Comparison of ENCODE assay signal across 10 cellular contexts in genomic region chr1:44676484-44677200, GRCh38. TPM values are rescaled to one million over a fixed set of nuclear protein-coding genes. Genes with fewer than 3 reads are reported as not detected.
DNase-seq lines count a peak whose midpoint lies in the region; ATAC-seq, FAIRE-seq and TF ChIP-seq lines count a peak whose summit lies in the region.
"Had no signal": no experiment of that assay in that cellular context is flagged by ENCODE, and none has a peak within 500 bp of the region (broad histone marks: within the 10 kb centered on the region; RNA-seq: fewer than 3 reads in every experiment).

No MANE protein-coding gene starts in this region.

- H3K27ac ChIP-seq in right atrium auricular region: peak overlapping the region; percentile 10 to 72

- H3K4me3 ChIP-seq in right atrium auricular region: no peak overlapping the region

- no peak for FAIRE-seq in D721Med (lab: Jason Lieb, UNC)

- in situ Hi-C loops in SK-MEL-5 (cut with HindIII; ENCODE audit: low pct_unique_long_range_greater_than_20kb, low sequenced_read_pairs): no loop called here

- H3K4me1 ChIP-seq in right atrium auricular region: peaks cover 0 to 51% of the 10 kb centered on the region in 2 donors

- no peak for TF ChIP-seq CTCF in right atrium auricular region (IDR thresholded peaks at IDR 0.05)
- TF ChIP-seq CTCF in D721Med (IDR thresholded peaks at IDR 0.05; ENCODE audit: insufficient read depth, missing control alignments): no peak

- H3K36me3 ChIP-seq in right atrium auricular region: no peaks in the 10 kb centered on the region

- ATAC-seq in Right ventricle myocardium superior (ENCODE audit: poor library complexity): no peak

- no peaks in the 10 kb centered on the region for H3K27me3 ChIP-seq in right atrium auricular region

- intact Hi-C loops in Right ventricle myocardium superior (cut with DNase I): no loop called here

- no peak for DNase-seq in right atrium auricular region (ENCODE audit: low spot score)
- DNase-seq in Right ventricle myocardium superior: no peak
- DNase-seq in SK-MEL-5 (ENCODE audit: low read depth, low spot score): peak; percentile 23
- peak; percentile 88 for DNase-seq in iris pigment epithelial cell (ENCODE audit: low read depth)
- no peak for DNase-seq in D721Med (ENCODE audit: insufficient read length, low spot score)
- no peak for DNase-seq in DMS 273 treated with DMSO at 0.1 percent for 48 hours (lab: John Stamatoyannopoulos, UW)
- DNase-seq in DMS114 treated with DMSO at 0.1 percent for 48 hours (lab: John Stamatoyannopoulos, UW; ENCODE audit: unreplicated experiment): no peak
- no peak for DNase-seq in erythroblast (lab: John Stamatoyannopoulos, UW)
- DNase-seq: activated gamma-delta T cell had no signal

- no peak for TF ChIP-seq POLR2A in erythroblast (IDR thresholded peaks at IDR 0.05; ENCODE audit: low read length)

- no peaks in the 10 kb centered on the region for H3K9me3 ChIP-seq in right atrium auricular region

RNA-seq across cellular contexts. Expression of gene ARMH1, which starts 2.1 kb away (rescaled TPM):
- total RNA-seq in right atrium auricular region: 1 to 10 TPM in 1 of 2 donors, under 1 TPM in 1; 0.19 to 5.2 TPM
- total RNA-seq in Right ventricle myocardium superior: 0.83 TPM
- 0.24 TPM in 1 of 2 replicates, not detected in the other for total RNA-seq in SK-MEL-5 (2014; rRNA removed; shearing (Covaris generic))
- not detected in 2 replicates for polyA plus RNA-seq in SK-MEL-5 (2015; cell fraction: cytosol; rRNA removed)
- polyA plus RNA-seq in SK-MEL-5 (2015; cell fraction: nucleus; rRNA removed): 0.43 and 5.8 TPM in 2 replicates

RNA-seq across cellular contexts. Expression of gene TMEM53, which starts 2.4 kb away (rescaled TPM):
- total RNA-seq in right atrium auricular region (10 to 100 TPM in 1 of 2 donors, 1 to 10 TPM in 1; 8.3 to 13.1 TPM), Right ventricle myocardium superior (8.1 TPM)
- total RNA-seq in SK-MEL-5 (2014; rRNA removed; shearing (Covaris generic)): 18.0 and 20.0 TPM in 2 replicates
- 24.3 and 25.4 TPM in 2 replicates for polyA plus RNA-seq in SK-MEL-5 (2015; cell fraction: cytosol; rRNA removed)
- 10.3 and 12.4 TPM in 2 replicates for polyA plus RNA-seq in SK-MEL-5 (2015; cell fraction: nucleus; rRNA removed)

RNA-seq across cellular contexts. Expression of gene RNU5D-1, which starts 54.3 kb away (rescaled TPM):
- total RNA-seq in right atrium auricular region (not detected), Right ventricle myocardium superior (not detected)
- total RNA-seq in SK-MEL-5 (2014; rRNA removed; shearing (Covaris generic)): not detected in 2 replicates
- polyA plus RNA-seq in SK-MEL-5 (2015; cell fraction: cytosol; rRNA removed): not detected in 2 replicates
- not detected in 2 replicates for polyA plus RNA-seq in SK-MEL-5 (2015; cell fraction: nucleus; rRNA removed)
- total RNA-seq: T-helper 1 cell treated with Interleukin-12 subunit alpha and Interleukin-12 subunit beta and Interleukin-4 antibody, amounts not matched to agents 30 ng/mL and 1 ng/mL, for 36 hours had no signal

Comparison
In these comparisons a context has a peak if more than half of its experiments do, and no peak if none do; other contexts are left out.
1. DNase-seq: peak in SK-MEL-5 (single experiment) and iris pigment epithelial cell (single experiment); none in right atrium auricular region (single experiment), Right ventricle myocardium superior (single experiment), D721Med (single experiment), DMS 273 treated with DMSO at 0.1 percent for 48 hours (single experiment), DMS114 treated with DMSO at 0.1 percent for 48 hours (single experiment) and erythroblast (0 of 2).